1 cellular context compared by ENCODE assay signal in genomic region chr16:75555707-75556512, GRCh38.
A peak's percentile ranks its signal among the peaks of the same experiment; 100 is the strongest.
TF ChIP-seq lines count a peak whose summit lies in the region.

Gene TMEM231, minus strand, starts transcription at chr16:75556252. Its CDS starts 43 bp downstream, at chr16:75556209.

TF ChIP-seq in HepG2, 621 proteins besides CTCF, POLR2A, EP300 and RAD21 (continued from another document and continues in another):
- TF ChIP-seq ZNF33B (CRISPR knock-in tag; IDR thresholded peaks at IDR 0.05), result peak; percentile 91; the same call in 1 of the 2 replicates
- TF ChIP-seq JDP2 (CRISPR knock-in tag; IDR thresholded peaks at IDR 0.05; ENCODE audit: borderline replicate concordance), result no peak
- TF ChIP-seq, protein P1, sequence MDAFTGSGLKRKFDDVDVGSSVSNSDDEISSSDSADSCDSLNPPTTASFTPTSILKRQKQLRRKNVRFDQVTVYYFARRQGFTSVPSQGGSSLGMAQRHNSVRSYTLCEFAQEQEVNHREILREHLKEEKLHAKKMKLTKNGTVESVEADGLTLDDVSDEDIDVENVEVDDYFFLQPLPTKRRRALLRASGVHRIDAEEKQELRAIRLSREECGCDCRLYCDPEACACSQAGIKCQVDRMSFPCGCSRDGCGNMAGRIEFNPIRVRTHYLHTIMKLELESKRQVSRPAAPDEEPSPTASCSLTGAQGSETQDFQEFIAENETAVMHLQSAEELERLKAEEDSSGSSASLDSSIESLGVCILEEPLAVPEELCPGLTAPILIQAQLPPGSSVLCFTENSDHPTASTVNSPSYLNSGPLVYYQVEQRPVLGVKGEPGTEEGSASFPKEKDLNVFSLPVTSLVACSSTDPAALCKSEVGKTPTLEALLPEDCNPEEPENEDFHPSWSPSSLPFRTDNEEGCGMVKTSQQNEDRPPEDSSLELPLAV (CRISPR knock-in tag; conservative IDR thresholded peaks at IDR 0.05; ENCODE audit: low read depth), result no peak
- TF ChIP-seq SP4 (CRISPR knock-in tag; IDR thresholded peaks at IDR 0.05), result peak; percentile 62
- TF ChIP-seq ISX (CRISPR knock-in tag; conservative IDR thresholded peaks at IDR 0.05), result no peak
- TF ChIP-seq, protein P2, sequence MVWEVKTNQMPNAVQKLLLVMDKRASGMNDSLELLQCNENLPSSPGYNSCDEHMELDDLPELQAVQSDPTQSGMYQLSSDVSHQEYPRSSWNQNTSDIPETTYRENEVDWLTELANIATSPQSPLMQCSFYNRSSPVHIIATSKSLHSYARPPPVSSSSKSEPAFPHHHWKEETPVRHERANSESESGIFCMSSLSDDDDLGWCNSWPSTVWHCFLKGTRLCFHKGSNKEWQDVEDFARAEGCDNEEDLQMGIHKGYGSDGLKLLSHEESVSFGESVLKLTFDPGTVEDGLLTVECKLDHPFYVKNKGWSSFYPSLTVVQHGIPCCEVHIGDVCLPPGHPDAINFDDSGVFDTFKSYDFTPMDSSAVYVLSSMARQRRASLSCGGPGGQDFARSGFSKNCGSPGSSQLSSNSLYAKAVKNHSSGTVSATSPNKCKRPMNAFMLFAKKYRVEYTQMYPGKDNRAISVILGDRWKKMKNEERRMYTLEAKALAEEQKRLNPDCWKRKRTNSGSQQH (CRISPR knock-in tag; IDR thresholded peaks at IDR 0.05; ENCODE audit: low read depth), result no peak
- peak; percentile 70; the same call in 1 of the 2 replicates for TF ChIP-seq ZFYVE20 (CRISPR knock-in tag; IDR thresholded peaks at IDR 0.05; ENCODE audit: borderline replicate concordance, low read depth)
- TF ChIP-seq NFIB (CRISPR knock-in tag; IDR thresholded peaks at IDR 0.05; ENCODE audit: borderline replicate concordance), result 0 out of 2 replicates have a peak, but pooled peaks have one; percentile 68
- TF ChIP-seq, protein P3, sequence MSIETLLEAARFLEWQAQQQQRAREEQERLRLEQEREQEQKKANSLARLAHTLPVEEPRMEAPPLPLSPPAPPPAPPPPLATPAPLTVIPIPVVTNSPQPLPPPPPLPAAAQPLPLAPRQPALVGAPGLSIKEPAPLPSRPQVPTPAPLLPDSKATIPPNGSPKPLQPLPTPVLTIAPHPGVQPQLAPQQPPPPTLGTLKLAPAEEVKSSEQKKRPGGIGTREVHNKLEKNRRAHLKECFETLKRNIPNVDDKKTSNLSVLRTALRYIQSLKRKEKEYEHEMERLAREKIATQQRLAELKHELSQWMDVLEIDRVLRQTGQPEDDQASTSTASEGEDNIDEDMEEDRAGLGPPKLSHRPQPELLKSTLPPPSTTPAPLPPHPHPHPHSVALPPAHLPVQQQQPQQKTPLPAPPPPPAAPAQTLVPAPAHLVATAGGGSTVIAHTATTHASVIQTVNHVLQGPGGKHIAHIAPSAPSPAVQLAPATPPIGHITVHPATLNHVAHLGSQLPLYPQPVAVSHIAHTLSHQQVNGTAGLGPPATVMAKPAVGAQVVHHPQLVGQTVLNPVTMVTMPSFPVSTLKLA (IDR thresholded peaks at IDR 0.05), result peak; percentile 29; the same call in 1 of the 2 replicates
- TF ChIP-seq, protein P4, sequence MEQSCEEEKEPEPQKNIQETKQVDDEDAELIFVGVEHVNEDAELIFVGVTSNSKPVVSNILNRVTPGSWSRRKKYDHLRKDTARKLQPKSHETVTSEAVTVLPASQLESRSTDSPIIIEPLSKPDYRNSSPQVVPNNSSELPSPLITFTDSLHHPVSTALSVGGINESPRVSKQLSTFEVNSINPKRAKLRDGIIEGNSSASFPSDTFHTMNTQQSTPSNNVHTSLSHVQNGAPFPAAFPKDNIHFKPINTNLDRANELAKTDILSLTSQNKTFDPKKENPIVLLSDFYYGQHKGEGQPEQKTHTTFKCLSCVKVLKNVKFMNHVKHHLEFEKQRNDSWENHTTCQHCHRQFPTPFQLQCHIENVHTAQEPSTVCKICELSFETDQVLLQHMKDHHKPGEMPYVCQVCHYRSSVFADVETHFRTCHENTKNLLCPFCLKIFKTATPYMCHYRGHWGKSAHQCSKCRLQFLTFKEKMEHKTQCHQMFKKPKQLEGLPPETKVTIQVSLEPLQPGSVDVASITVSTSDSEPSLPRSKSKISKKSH (CRISPR knock-in tag; IDR thresholded peaks at IDR 0.05; ENCODE audit: borderline replicate concordance), result peak; percentile 90
- TF ChIP-seq, protein P5, sequence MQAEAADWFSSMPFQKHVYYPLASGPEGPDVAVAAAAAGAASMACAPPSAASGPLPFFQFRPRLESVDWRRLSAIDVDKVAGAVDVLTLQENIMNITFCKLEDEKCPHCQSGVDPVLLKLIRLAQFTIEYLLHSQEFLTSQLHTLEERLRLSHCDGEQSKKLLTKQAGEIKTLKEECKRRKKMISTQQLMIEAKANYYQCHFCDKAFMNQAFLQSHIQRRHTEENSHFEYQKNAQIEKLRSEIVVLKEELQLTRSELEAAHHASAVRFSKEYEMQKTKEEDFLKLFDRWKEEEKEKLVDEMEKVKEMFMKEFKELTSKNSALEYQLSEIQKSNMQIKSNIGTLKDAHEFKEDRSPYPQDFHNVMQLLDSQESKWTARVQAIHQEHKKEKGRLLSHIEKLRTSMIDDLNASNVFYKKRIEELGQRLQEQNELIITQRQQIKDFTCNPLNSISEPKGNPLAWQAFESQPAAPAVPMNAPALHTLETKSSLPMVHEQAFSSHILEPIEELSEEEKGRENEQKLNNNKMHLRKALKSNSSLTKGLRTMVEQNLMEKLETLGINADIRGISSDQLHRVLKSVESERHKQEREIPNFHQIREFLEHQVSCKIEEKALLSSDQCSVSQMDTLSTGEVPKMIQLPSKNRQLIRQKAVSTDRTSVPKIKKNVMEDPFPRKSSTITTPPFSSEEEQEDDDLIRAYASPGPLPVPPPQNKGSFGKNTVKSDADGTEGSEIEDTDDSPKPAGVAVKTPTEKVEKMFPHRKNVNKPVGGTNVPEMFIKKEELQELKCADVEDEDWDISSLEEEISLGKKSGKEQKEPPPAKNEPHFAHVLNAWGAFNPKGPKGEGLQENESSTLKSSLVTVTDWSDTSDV (CRISPR knock-in tag; IDR thresholded peaks at IDR 0.05), result peak; percentile 79
- peak; percentile 65 for TF ChIP-seq RBFOX2 (IDR thresholded peaks at IDR 0.05; ENCODE audit: low read depth, low read length)
- no peak for TF ChIP-seq DNMT1 (CRISPR knock-in tag; IDR thresholded peaks at IDR 0.05)
- TF ChIP-seq GFI1 (CRISPR knock-in tag; IDR thresholded peaks at IDR 0.05; ENCODE audit: borderline replicate concordance), result peak; percentile 70; the same call in 1 of the 2 replicates
- TF ChIP-seq ZNF468 (CRISPR knock-in tag; IDR thresholded peaks at IDR 0.05), result 0 out of 2 replicates have a peak, but pooled peaks have one; percentile 43
- no peak for TF ChIP-seq BHLHE40 (IDR thresholded peaks at IDR 0.05; ENCODE audit: low read length)
- 0 out of 2 replicates have a peak, but pooled peaks have one; percentile 71 for TF ChIP-seq ZNF543 (CRISPR knock-in tag; IDR thresholded peaks at IDR 0.05)
- peak; percentile 12; the same call in 1 of the 2 replicates for TF ChIP-seq ELF1 (CRISPR knock-in tag; IDR thresholded peaks at IDR 0.05)
- peak; percentile 90 for TF ChIP-seq ZNF343 (CRISPR knock-in tag; IDR thresholded peaks at IDR 0.05)
- TF ChIP-seq ZNF788 (CRISPR knock-in tag; IDR thresholded peaks at IDR 0.05; ENCODE audit: borderline replicate concordance), result peak; percentile 93
- no peak for TF ChIP-seq NR2F2 (IDR thresholded peaks at IDR 0.05; ENCODE audit: borderline replicate concordance, low read depth)
- peak; percentile 80 for TF ChIP-seq ZFX (CRISPR knock-in tag; IDR thresholded peaks at IDR 0.05; ENCODE audit: low read depth)
- TF ChIP-seq ZNF746 (CRISPR knock-in tag; IDR thresholded peaks at IDR 0.05), result 0 out of 2 replicates have a peak, but pooled peaks have one; percentile 75
- TF ChIP-seq ZNF451 (CRISPR knock-in tag; IDR thresholded peaks at IDR 0.05), result peak; percentile 76
- no peak for TF ChIP-seq ZNF446 (CRISPR knock-in tag; IDR thresholded peaks at IDR 0.05)
- TF ChIP-seq, protein P6, sequence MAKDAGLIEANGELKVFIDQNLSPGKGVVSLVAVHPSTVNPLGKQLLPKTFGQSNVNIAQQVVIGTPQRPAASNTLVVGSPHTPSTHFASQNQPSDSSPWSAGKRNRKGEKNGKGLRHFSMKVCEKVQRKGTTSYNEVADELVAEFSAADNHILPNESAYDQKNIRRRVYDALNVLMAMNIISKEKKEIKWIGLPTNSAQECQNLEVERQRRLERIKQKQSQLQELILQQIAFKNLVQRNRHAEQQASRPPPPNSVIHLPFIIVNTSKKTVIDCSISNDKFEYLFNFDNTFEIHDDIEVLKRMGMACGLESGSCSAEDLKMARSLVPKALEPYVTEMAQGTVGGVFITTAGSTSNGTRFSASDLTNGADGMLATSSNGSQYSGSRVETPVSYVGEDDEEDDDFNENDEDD (CRISPR knock-in tag; IDR thresholded peaks at IDR 0.05; ENCODE audit: borderline replicate concordance), result no peak; the same call in 1 of the 2 replicates
- TF ChIP-seq FOXJ3 (CRISPR knock-in tag; IDR thresholded peaks at IDR 0.05; ENCODE audit: borderline replicate concordance), result no peak; the same call in 1 of the 2 replicates
- no peak for TF ChIP-seq GATA4 (IDR thresholded peaks at IDR 0.05; ENCODE audit: borderline replicate concordance, low read depth)
- TF ChIP-seq ZBTB40 (IDR thresholded peaks at IDR 0.05), result no peak
- peak; percentile 53; the same call in 1 of the 2 replicates for TF ChIP-seq ZBTB40 (CRISPR knock-in tag; IDR thresholded peaks at IDR 0.05)
- TF ChIP-seq CSRNP1 (CRISPR knock-in tag; IDR thresholded peaks at IDR 0.05), result no peak
- TF ChIP-seq ZNF879 (CRISPR knock-in tag; IDR thresholded peaks at IDR 0.05), result no peak
- no peak for TF ChIP-seq ZNF496 (CRISPR knock-in tag; IDR thresholded peaks at IDR 0.05; ENCODE audit: insufficient replicate concordance)
- TF ChIP-seq ZNF747 (CRISPR knock-in tag; IDR thresholded peaks at IDR 0.05; ENCODE audit: borderline replicate concordance), result peak; percentile 86; the same call in 1 of the 2 replicates
- TF ChIP-seq ZSCAN9 (CRISPR knock-in tag; IDR thresholded peaks at IDR 0.05; ENCODE audit: borderline replicate concordance), result 0 out of 2 replicates have a peak, but pooled peaks have one; percentile 20
- peak; percentile 9; the same call in 1 of the 2 replicates for TF ChIP-seq SNAPC2 (CRISPR knock-in tag; IDR thresholded peaks at IDR 0.05)
- peak; percentile 66; the same call in 1 of the 2 replicates for TF ChIP-seq SALL2 (CRISPR knock-in tag; IDR thresholded peaks at IDR 0.05)
- no peak for TF ChIP-seq ARNT (IDR thresholded peaks at IDR 0.05)
- peak; percentile 77 for TF ChIP-seq SP5 (CRISPR knock-in tag; IDR thresholded peaks at IDR 0.05; ENCODE audit: borderline replicate concordance, low read depth)
